In genomic region chr9:4732890-4733289, GRCh38 we compare ENCODE assay signal across 21 cellular contexts. TPM values are rescaled to one million over a fixed set of nuclear protein-coding genes. Genes with fewer than 3 reads are reported as not detected.
DNase-seq lines count a peak whose midpoint lies in the region; ATAC-seq, FAIRE-seq and TF ChIP-seq lines count a peak whose summit lies in the region.
"Had no signal": no experiment of that assay in that cellular context is flagged by ENCODE, and none has a peak within 500 bp of the region (broad histone marks: within the 10 kb centered on the region; RNA-seq: fewer than 3 reads in every experiment).

No MANE protein-coding gene starts in this region.

- no peaks in the 10 kb centered on the region for H3F3A ChIP-seq in Loucy (ENCODE audit: low read depth)

- TF ChIP-seq POLR2A in HepG2 (IDR thresholded peaks at IDR 0.05; ENCODE audit: insufficient read depth in 1 of 2, low read depth in 2 of 2, low read length in 2 of 2) (no peak), right lobe of liver (IDR thresholded peaks at IDR 0.05) (no peak), K562 (conservative IDR thresholded peaks at IDR 0.05) (no peak)

- ATAC-seq in HepG2 (no peak), right lobe of liver (no peak), K562 (no peak), GM18873 (IDR thresholded peaks at IDR 0.05; ENCODE audit: low FRiP score, unreplicated experiment) (no peak)
- ATAC-seq: CD8-positive, alpha-beta T cell had no signal

- BruUV-seq in HepG2 (replicated peaks; lab: Mats Ljungman, UMichigan) (no TSS peak), K562 (replicated peaks; lab: Mats Ljungman, UMichigan) (no TSS peak)

- TF ChIP-seq EP300 in HepG2 (IDR thresholded peaks at IDR 0.05; ENCODE audit: low read depth in 2 of 2, low read length in 2 of 2) (no peak), HepG2 (CRISPR knock-in tag; IDR thresholded peaks at IDR 0.05; ENCODE audit: borderline replicate concordance) (no peak), K562 (IDR thresholded peaks at IDR 0.05; ENCODE audit: low read length) (no peak)

- peaks cover 6 to 9% of the 10 kb centered on the region in 2 experiments for H3K36me3 ChIP-seq in HepG2 (replicated peaks in 1 of 2; ENCODE audit: control insufficient read depth in 1 of 2, insufficient read depth in 2 of 2, low read length in 2 of 2)
- no peaks in the 10 kb centered on the region for H3K36me3 ChIP-seq in right lobe of liver
- H3K36me3 ChIP-seq in Loucy (ENCODE audit: insufficient read depth, low read length) = no peaks in the 10 kb centered on the region
- H3K36me3 ChIP-seq in K562 (ENCODE audit: control insufficient read depth, insufficient read depth, low read length) = peaks cover 14% of the 10 kb centered on the region; the same call in 1 of the 3 replicates
- H3K36me3 ChIP-seq: BE2C had no signal

- H3K27me3 ChIP-seq in HepG2 (ENCODE audit: control insufficient read depth in 1 of 2, insufficient read depth in 2 of 2, low read length in 2 of 2) (no peaks in the 10 kb centered on the region), right lobe of liver (no peaks in the 10 kb centered on the region), Loucy (ENCODE audit: insufficient read depth, low read length, poor library complexity, severe bottlenecking) (no peaks in the 10 kb centered on the region), K562 (ENCODE audit: control insufficient read depth in 2 of 2, insufficient read depth in 2 of 2, low read length in 2 of 2) (no peaks in the 10 kb centered on the region)
- H3K27me3 ChIP-seq: BE2C, BLaER1 had no signal

- H3K4me3 ChIP-seq in HepG2 (replicated peaks in 1 of 3; ENCODE audit: insufficient read depth in 1 of 3, low read depth in 2 of 3, low read length in 3 of 3) = no peak overlapping the region
- no peak overlapping the region for H3K4me3 ChIP-seq in right lobe of liver
- H3K4me3 ChIP-seq in Loucy (ENCODE audit: low read length, poor library complexity, severe bottlenecking) = no peak overlapping the region
- H3K4me3 ChIP-seq in K562 = no peak overlapping the region
- H3K4me3 ChIP-seq: BLaER1 had no signal

- peaks cover 51% of the 10 kb centered on the region for H3K4me1 ChIP-seq in HepG2 (ENCODE audit: insufficient read depth, low read length)
- peaks cover 0 to 15% (median 0%) of the 10 kb centered on the region in 4 donors for H3K4me1 ChIP-seq in right lobe of liver
- peaks cover 23% of the 10 kb centered on the region for H3K4me1 ChIP-seq in Loucy (ENCODE audit: insufficient read depth, low read length, poor library complexity, severe bottlenecking)
- H3K4me1 ChIP-seq in K562 (replicated peaks in 1 of 2; ENCODE audit: control insufficient read depth in 2 of 2, insufficient read depth in 2 of 2, low read length in 2 of 2) = peaks cover 3 to 4% of the 10 kb centered on the region in 2 experiments; a peak in 2 of 5 replicates
- H3K4me1 ChIP-seq: BE2C, Caco-2 had no signal

- no peaks in the 10 kb centered on the region for H3K9me1 ChIP-seq in K562 (ENCODE audit: control insufficient read depth, insufficient read depth, low read length)

- POLR2A ChIA-PET in HepG2 (lab: Yijun Ruan, JAX) = no interaction called here
- POLR2A ChIA-PET in K562 (lab: Yijun Ruan, JAX) = interaction anchor here (1.2 kb wide), 1 partner anchor 23 kb away, joined by 5 read pairs; no protein-coding TSS in a partner anchor

- FAIRE-seq in HepG2 (lab: Jason Lieb, UNC) (no peak), K562 (lab: Jason Lieb, UNC) (no peak)
- FAIRE-seq: A204.1, D721Med, G401.6 had no signal

- intact Hi-C loops in HepG2 (cut with micrococcal nuclease; ENCODE audit: unreplicated experiment) (no loop called here), right lobe of liver (cut with DNase I) (no loop called here), K562 (cut with micrococcal nuclease) (no loop called here)

- in situ Hi-C loops in HepG2 (cut with HindIII; ENCODE audit: extremely low pct_ligation_motif_present, low pct_unique_long_range_greater_than_20kb) = loop anchor here (5.0 kb wide), 1 partner anchor 66 kb away; the partner anchor contains the start of gene SPATA6L
- in situ Hi-C loops in K562 (cut with MboI) = loop anchor here (25.0 kb wide), 1 partner anchor 704 kb away; the partner anchor contains the start of gene PLGRKT

- DNase-seq in HepG2 (ENCODE audit: low spot score) (no peak), right lobe of liver (no peak), K562 (ENCODE audit: extremely low read depth in 1 of 4, low spot score in 3 of 4) (no peak), NCI-H446 (lab: John Stamatoyannopoulos, UW) (no peak)
- DNase-seq in activated T-cell treated with anti-CD3 and anti-CD28 coated beads, Interleukin-2, amount 50 U/mL, for 48 hours = no peak
- DNase-seq: 8988T; ACHN; BE2C; C1 segment of cervical spinal cord; Caco-2; Calu3; CD4-positive, alpha-beta T cell; CD8-positive, alpha-beta T cell; DMS79 treated with DMSO at 0.1 percent for 48 hours; GF-D8 had no signal

- H3K79me2 ChIP-seq in HepG2 (ENCODE audit: insufficient read depth, low read length) (peaks cover 90% of the 10 kb centered on the region), Loucy (ENCODE audit: insufficient read depth, low read length) (peaks cover 68% of the 10 kb centered on the region), K562 (ENCODE audit: control insufficient read depth, insufficient read depth, low read length) (peaks cover 80% of the 10 kb centered on the region)

- H3K9me3 ChIP-seq in HepG2 (ENCODE audit: low read length) (no peaks in the 10 kb centered on the region), right lobe of liver (no peaks in the 10 kb centered on the region), Loucy (ENCODE audit: insufficient read depth, low read depth, low read length) (no peaks in the 10 kb centered on the region), K562 (replicated peaks; ENCODE audit: control insufficient read depth, insufficient read depth, low read depth, low read length) (no peaks in the 10 kb centered on the region)
- H3K9me3 ChIP-seq: BE2C, Caco-2 had no signal

- no peak overlapping the region for H2AFZ ChIP-seq in HepG2 (ENCODE audit: low read length)
- H2AFZ ChIP-seq in Loucy (ENCODE audit: low read length) = no peak overlapping the region
- no peak overlapping the region for H2AFZ ChIP-seq in K562 (ENCODE audit: low read depth, low read length)

- H4K20me1 ChIP-seq in HepG2 (ENCODE audit: insufficient read depth, low read length) (peaks cover 63% of the 10 kb centered on the region), Loucy (ENCODE audit: insufficient read depth, low read length, poor library complexity, severe bottlenecking) (peaks cover 14% of the 10 kb centered on the region), K562 (replicated peaks; ENCODE audit: control insufficient read depth, insufficient read depth, low read length) (no peaks in the 10 kb centered on the region; the same call in 1 of the 2 replicates)

- 96% methylated on average over 1 of the region's 1 CpG for WGBS in HepG2 (ENCODE audit: low lambda C conversion rate)
- no CpG with 5 or more reads among the region's 1 CpG for WGBS in right lobe of liver (ENCODE audit: insufficient coverage, low coverage, low lambda C conversion rate, missing lambda C conversion rate)
- 100% methylated on average over 1 of the region's 1 CpG for WGBS in K562 (ENCODE audit: insufficient coverage, low coverage, missing lambda C conversion rate)

- H3K4me2 ChIP-seq in HepG2 (ENCODE audit: low read depth, low read length) (no peak overlapping the region), Loucy (ENCODE audit: low read depth, low read length, poor library complexity, severe bottlenecking) (peak overlapping the region; percentile 4), K562 (ENCODE audit: insufficient read depth, low read length) (no peak overlapping the region)
- H3K4me2 ChIP-seq: BLaER1 had no signal

- TF ChIP-seq CTCF in HepG2 (CRISPR knock-in tag; IDR thresholded peaks at IDR 0.05) = no peak
- TF ChIP-seq CTCF in right lobe of liver (IDR thresholded peaks at IDR 0.05) = no peak
- no peak for TF ChIP-seq CTCF in Loucy (conservative IDR thresholded peaks at IDR 0.05; ENCODE audit: low read length)
- TF ChIP-seq CTCF in K562 (IDR thresholded peaks at IDR 0.05 in 2 of 3, conservative IDR thresholded peaks at IDR 0.05 in 1 of 3; ENCODE audit: insufficient read depth in 2 of 3, low read depth in 1 of 3, low read length in 3 of 3) = no peak

- no peak for TF ChIP-seq RAD21 in HepG2 (CRISPR knock-in tag; IDR thresholded peaks at IDR 0.05)
- no peak for TF ChIP-seq RAD21 in K562 (CRISPR knock-in tag; conservative IDR thresholded peaks at IDR 0.05 in 1 of 2, IDR thresholded peaks at IDR 0.05 in 1 of 2)

- H3K27ac ChIP-seq in HepG2 (ENCODE audit: extremely low read length, insufficient read depth, low read length) (no peak overlapping the region), right lobe of liver (no peak overlapping the region), K562 (ENCODE audit: extremely low read depth, low read depth, low read length) (no peak overlapping the region)
- H3K27ac ChIP-seq: BLaER1 had no signal

- H3K9ac ChIP-seq in HepG2 (ENCODE audit: insufficient read depth, low read depth, low read length) (no peak overlapping the region), Loucy (ENCODE audit: low read depth, low read length, poor library complexity, severe bottlenecking) (no peak overlapping the region), K562 (ENCODE audit: insufficient read depth in 1 of 2, low read depth in 2 of 2, low read length in 2 of 2) (no peak overlapping the region)
- H3K9ac ChIP-seq: BLaER1 had no signal

- CTCF ChIA-PET in HepG2 (lab: Yijun Ruan, JAX; ENCODE audit: low intra/inter-chr PET ratio, low total read pairs) (no interaction called here), K562 (lab: Yijun Ruan, JAX; ENCODE audit: low intra/inter-chr PET ratio) (no interaction called here)

- H3K9me2 ChIP-seq in Loucy (replicated peaks; ENCODE audit: low read depth, low read length) = no peaks in the 10 kb centered on the region

RNA-seq across cellular contexts. Expression of gene AK3, which starts 8.1 kb away (rescaled TPM):
- total RNA-seq in HepG2 (2016; rRNA removed; fragmentation: Illumina TruSeq; extraction: Trizol) (109 and 153 TPM in 2 replicates), right lobe of liver (100 to 1,000 TPM in 3 of 6 experiments, 10 to 100 TPM in 3; 72.4 to 131 (median 99.5) TPM), K562 (2014; rRNA removed) (78.6 and 148 TPM in 2 replicates), K562 (2014; rRNA removed; fragmentation: Illumina TruSeq; extraction: Trizol) (44.7 and 55.0 TPM in 2 replicates), K562 (2015; rRNA removed; fragmentation: Illumina TruSeq; extraction: Trizol) (34.2 and 40.5 TPM in 2 replicates), K562 (2021) (35.6 and 36.9 TPM in 2 replicates)
- 16.7 and 23.9 TPM in 2 replicates for total RNA-seq in HepG2 (2016; cell fraction: cytosol; rRNA removed; fragmentation: Illumina TruSeq; extraction: Trizol; ENCODE audit: low read depth)
- total RNA-seq in HepG2 (2016; cell fraction: insoluble cytoplasmic fraction; rRNA removed; fragmentation: Illumina TruSeq; extraction: Trizol) = 110 and 144 TPM in 2 replicates
- total RNA-seq in HepG2 (2016; cell fraction: membrane; rRNA removed; fragmentation: Illumina TruSeq; extraction: Trizol) = 101 and 104 TPM in 2 replicates
- total RNA-seq in HepG2 (2016; cell fraction: nucleus; rRNA removed; fragmentation: Illumina TruSeq; extraction: Trizol) = 61.8 and 62.9 TPM in 2 replicates
- polyA plus RNA-seq in HepG2 (2011; rRNA removed) (65.1 and 76.8 TPM in 2 replicates), K562 (2011; rRNA removed) (33.6 and 47.4 TPM in 2 replicates), K562 (2014; fragmentation: Illumina TruSeq; extraction: Trizol) (43.2 and 49.7 TPM in 2 replicates), K562 (2014; fragmentation: Nextera tagmentation; extraction: Ambion mirVana) (10 to 100 TPM; 12.2 to 16.0 TPM), K562 (2014; rRNA removed) (39.7 and 41.8 TPM in 2 replicates)
- 36.3 and 48.4 TPM in 2 replicates for polyA plus RNA-seq in HepG2 (2011; cell fraction: cytosol; rRNA removed)
- polyA plus RNA-seq in HepG2 (2011; cell fraction: nucleus; rRNA removed) = 25.4 and 34.0 TPM in 2 replicates
- polyA plus RNA-seq in HepG2 (2012) = 69.0 and 81.6 TPM in 2 replicates
- polyA plus RNA-seq in HepG2 (2016; cell fraction: cytosol; fragmentation: Illumina TruSeq; extraction: Trizol; ENCODE audit: low read depth) = 22.4 and 31.8 TPM in 2 replicates
- polyA plus RNA-seq in HepG2 (2016; cell fraction: insoluble cytoplasmic fraction; fragmentation: Illumina TruSeq; extraction: Trizol; ENCODE audit: low read depth) = 189 TPM in 2 replicates
- polyA plus RNA-seq in HepG2 (2016; cell fraction: membrane; fragmentation: Illumina TruSeq; extraction: Trizol; ENCODE audit: low read depth) = 89.4 and 100 TPM in 2 replicates
- 119 and 121 TPM in 2 replicates for polyA plus RNA-seq in HepG2 (2016; cell fraction: nucleus; fragmentation: Illumina TruSeq; extraction: Trizol; ENCODE audit: insufficient read depth, low read depth)
- 14.9 and 54.2 TPM in 2 replicates for polyA minus RNA-seq in HepG2 (2011; rRNA and poly(A)+ RNA removed; ENCODE audit: low replicate concordance)
- 85.6 and 86.5 TPM in 2 replicates for polyA minus RNA-seq in HepG2 (2011; cell fraction: cytosol; rRNA and poly(A)+ RNA removed)
- polyA minus RNA-seq in HepG2 (2011; cell fraction: nucleus; rRNA and poly(A)+ RNA removed) = 61.7 and 75.2 TPM in 2 replicates
- 12.2 and 41.1 TPM in 2 replicates for total RNA-seq in K562 (2011; cell fraction: chromatin; rRNA removed; ENCODE audit: low replicate concordance)
- 15.2 and 20.9 TPM in 2 replicates for total RNA-seq in K562 (2011; cell fraction: nucleolus; rRNA removed)
- 14.7 and 28.6 TPM in 2 replicates for total RNA-seq in K562 (2011; cell fraction: nucleoplasm; rRNA removed)
- 12.4 and 15.0 TPM in 2 replicates for polyA plus RNA-seq in K562 (2011; cell fraction: cytosol; rRNA removed)
- polyA plus RNA-seq in K562 (2011; cell fraction: nucleus; rRNA removed) = 24.0 and 31.9 TPM in 2 replicates
- polyA plus RNA-seq in K562 (2012) = 29.8 and 35.5 TPM in 2 replicates
- 20.3 and 22.8 TPM in 2 replicates for polyA minus RNA-seq in K562 (2011; rRNA and poly(A)+ RNA removed)
- polyA minus RNA-seq in K562 (2011; cell fraction: cytosol; rRNA and poly(A)+ RNA removed) = 18.7 and 28.2 TPM in 2 replicates
- 30.8 and 33.7 TPM in 2 replicates for polyA minus RNA-seq in K562 (2011; cell fraction: nucleus; rRNA and poly(A)+ RNA removed)

RNA-seq across cellular contexts. Expression of gene CDC37L1, which starts 53.5 kb away (rescaled TPM):
- total RNA-seq in HepG2 (2016; rRNA removed; fragmentation: Illumina TruSeq; extraction: Trizol) (17.0 and 21.6 TPM in 2 replicates), right lobe of liver (10 to 100 TPM; 20.9 to 42.4 (median 30.8) TPM), K562 (2014; rRNA removed) (6.0 and 8.1 TPM in 2 replicates), K562 (2014; rRNA removed; fragmentation: Illumina TruSeq; extraction: Trizol) (7.8 and 8.5 TPM in 2 replicates), K562 (2015; rRNA removed; fragmentation: Illumina TruSeq; extraction: Trizol) (7.2 and 7.8 TPM in 2 replicates), K562 (2021) (5.5 and 7.9 TPM in 2 replicates)
- 2.6 and 3.0 TPM in 2 replicates for total RNA-seq in HepG2 (2016; cell fraction: cytosol; rRNA removed; fragmentation: Illumina TruSeq; extraction: Trizol; ENCODE audit: low read depth)
- total RNA-seq in HepG2 (2016; cell fraction: insoluble cytoplasmic fraction; rRNA removed; fragmentation: Illumina TruSeq; extraction: Trizol) = 16.5 and 19.6 TPM in 2 replicates
- total RNA-seq in HepG2 (2016; cell fraction: membrane; rRNA removed; fragmentation: Illumina TruSeq; extraction: Trizol) = 8.6 and 9.4 TPM in 2 replicates
- total RNA-seq in HepG2 (2016; cell fraction: nucleus; rRNA removed; fragmentation: Illumina TruSeq; extraction: Trizol) = 12.6 and 14.0 TPM in 2 replicates
- polyA plus RNA-seq in HepG2 (2011; rRNA removed) (5.0 and 5.5 TPM in 2 replicates), K562 (2011; rRNA removed) (3.6 and 5.4 TPM in 2 replicates), K562 (2014; fragmentation: Illumina TruSeq; extraction: Trizol) (5.3 and 5.4 TPM in 2 replicates), K562 (2014; fragmentation: Nextera tagmentation; extraction: Ambion mirVana) (1 to 10 TPM; 1.5 TPM), K562 (2014; rRNA removed) (7.5 and 9.6 TPM in 2 replicates)
- 4.0 and 4.1 TPM in 2 replicates for polyA plus RNA-seq in HepG2 (2011; cell fraction: cytosol; rRNA removed)
- 3.6 and 5.0 TPM in 2 replicates for polyA plus RNA-seq in HepG2 (2011; cell fraction: nucleus; rRNA removed)
- 8.7 and 9.4 TPM in 2 replicates for polyA plus RNA-seq in HepG2 (2012)
- polyA plus RNA-seq in HepG2 (2016; cell fraction: cytosol; fragmentation: Illumina TruSeq; extraction: Trizol; ENCODE audit: low read depth) = 1.9 and 2.3 TPM in 2 replicates
- polyA plus RNA-seq in HepG2 (2016; cell fraction: insoluble cytoplasmic fraction; fragmentation: Illumina TruSeq; extraction: Trizol; ENCODE audit: low read depth) = 16.3 and 19.6 TPM in 2 replicates
- polyA plus RNA-seq in HepG2 (2016; cell fraction: membrane; fragmentation: Illumina TruSeq; extraction: Trizol; ENCODE audit: low read depth) = 4.0 and 4.9 TPM in 2 replicates
- 10.8 and 11.4 TPM in 2 replicates for polyA plus RNA-seq in HepG2 (2016; cell fraction: nucleus; fragmentation: Illumina TruSeq; extraction: Trizol; ENCODE audit: insufficient read depth, low read depth)
- polyA minus RNA-seq in HepG2 (2011; rRNA and poly(A)+ RNA removed; ENCODE audit: low replicate concordance) = 2.0 and 2.9 TPM in 2 replicates
- polyA minus RNA-seq in HepG2 (2011; cell fraction: cytosol; rRNA and poly(A)+ RNA removed) = 4.0 and 4.6 TPM in 2 replicates
- 10.6 and 19.1 TPM in 2 replicates for polyA minus RNA-seq in HepG2 (2011; cell fraction: nucleus; rRNA and poly(A)+ RNA removed)
- 11.4 and 21.5 TPM in 2 replicates for total RNA-seq in K562 (2011; cell fraction: chromatin; rRNA removed; ENCODE audit: low replicate concordance)
- total RNA-seq in K562 (2011; cell fraction: nucleolus; rRNA removed) = 4.7 and 9.3 TPM in 2 replicates
- total RNA-seq in K562 (2011; cell fraction: nucleoplasm; rRNA removed) = 7.1 and 9.8 TPM in 2 replicates
- 1.4 and 2.2 TPM in 2 replicates for polyA plus RNA-seq in K562 (2011; cell fraction: cytosol; rRNA removed)
- 2.8 and 2.9 TPM in 2 replicates for polyA plus RNA-seq in K562 (2011; cell fraction: nucleus; rRNA removed)
- 3.6 and 4.0 TPM in 2 replicates for polyA plus RNA-seq in K562 (2012)
- polyA minus RNA-seq in K562 (2011; rRNA and poly(A)+ RNA removed) = 9.3 and 10.3 TPM in 2 replicates
- 3.6 and 5.2 TPM in 2 replicates for polyA minus RNA-seq in K562 (2011; cell fraction: cytosol; rRNA and poly(A)+ RNA removed)
- 6.3 and 9.4 TPM in 2 replicates for polyA minus RNA-seq in K562 (2011; cell fraction: nucleus; rRNA and poly(A)+ RNA removed)

RNA-seq across cellular contexts. Expression of gene RCL1, which starts 59.9 kb away (rescaled TPM):
- 31.6 and 33.9 TPM in 2 replicates for total RNA-seq in HepG2 (2016; rRNA removed; fragmentation: Illumina TruSeq; extraction: Trizol)
- total RNA-seq in HepG2 (2016; cell fraction: cytosol; rRNA removed; fragmentation: Illumina TruSeq; extraction: Trizol; ENCODE audit: low read depth) = 47.2 and 49.8 TPM in 2 replicates
- total RNA-seq in HepG2 (2016; cell fraction: insoluble cytoplasmic fraction; rRNA removed; fragmentation: Illumina TruSeq; extraction: Trizol) = 32.4 and 35.1 TPM in 2 replicates
- total RNA-seq in HepG2 (2016; cell fraction: membrane; rRNA removed; fragmentation: Illumina TruSeq; extraction: Trizol) = 31.7 and 32.8 TPM in 2 replicates
- 28.3 and 32.7 TPM in 2 replicates for total RNA-seq in HepG2 (2016; cell fraction: nucleus; rRNA removed; fragmentation: Illumina TruSeq; extraction: Trizol)
- 22.3 and 25.9 TPM in 2 replicates for polyA plus RNA-seq in HepG2 (2011; rRNA removed)
- 16.4 and 27.5 TPM in 2 replicates for polyA plus RNA-seq in HepG2 (2011; cell fraction: cytosol; rRNA removed)
- 21.0 and 22.1 TPM in 2 replicates for polyA plus RNA-seq in HepG2 (2011; cell fraction: nucleus; rRNA removed)
- 18.3 and 18.7 TPM in 2 replicates for polyA plus RNA-seq in HepG2 (2012)
- 3.6 and 6.7 TPM in 2 replicates for polyA plus RNA-seq in HepG2 (2016; cell fraction: cytosol; fragmentation: Illumina TruSeq; extraction: Trizol; ENCODE audit: low read depth)
- 32.9 and 39.4 TPM in 2 replicates for polyA plus RNA-seq in HepG2 (2016; cell fraction: insoluble cytoplasmic fraction; fragmentation: Illumina TruSeq; extraction: Trizol; ENCODE audit: low read depth)
- polyA plus RNA-seq in HepG2 (2016; cell fraction: membrane; fragmentation: Illumina TruSeq; extraction: Trizol; ENCODE audit: low read depth) = 8.3 and 8.4 TPM in 2 replicates
- 33.7 and 36.4 TPM in 2 replicates for polyA plus RNA-seq in HepG2 (2016; cell fraction: nucleus; fragmentation: Illumina TruSeq; extraction: Trizol; ENCODE audit: insufficient read depth, low read depth)
- polyA minus RNA-seq in HepG2 (2011; rRNA and poly(A)+ RNA removed; ENCODE audit: low replicate concordance) = 32.3 and 35.4 TPM in 2 replicates
- polyA minus RNA-seq in HepG2 (2011; cell fraction: cytosol; rRNA and poly(A)+ RNA removed) = 11.1 and 16.9 TPM in 2 replicates
- 66.7 and 69.2 TPM in 2 replicates for polyA minus RNA-seq in HepG2 (2011; cell fraction: nucleus; rRNA and poly(A)+ RNA removed)
- total RNA-seq in right lobe of liver = 100 to 1,000 TPM in 1 of 6 experiments, 10 to 100 TPM in 5; 20.2 to 108 (median 63.4) TPM
- total RNA-seq in K562 (2011; cell fraction: chromatin; rRNA removed; ENCODE audit: low replicate concordance) = 60.6 and 89.3 TPM in 2 replicates
- 32.9 and 33.2 TPM in 2 replicates for total RNA-seq in K562 (2011; cell fraction: nucleolus; rRNA removed)
- 50.7 and 56.7 TPM in 2 replicates for total RNA-seq in K562 (2011; cell fraction: nucleoplasm; rRNA removed)
- total RNA-seq in K562 (2014; rRNA removed) = 47.4 and 53.9 TPM in 2 replicates
- 35.7 and 37.7 TPM in 2 replicates for total RNA-seq in K562 (2014; rRNA removed; fragmentation: Illumina TruSeq; extraction: Trizol)
- total RNA-seq in K562 (2015; rRNA removed; fragmentation: Illumina TruSeq; extraction: Trizol) = 38.2 and 38.6 TPM in 2 replicates
- 46.4 and 47.5 TPM in 2 replicates for total RNA-seq in K562 (2021)
- polyA plus RNA-seq in K562 (2011; rRNA removed) = 24.0 and 40.9 TPM in 2 replicates
- 32.2 and 52.1 TPM in 2 replicates for polyA plus RNA-seq in K562 (2011; cell fraction: cytosol; rRNA removed)
- 45.1 and 54.2 TPM in 2 replicates for polyA plus RNA-seq in K562 (2011; cell fraction: nucleus; rRNA removed)
- polyA plus RNA-seq in K562 (2012) = 32.1 and 45.8 TPM in 2 replicates
- polyA plus RNA-seq in K562 (2014; fragmentation: Illumina TruSeq; extraction: Trizol) = 61.6 and 67.7 TPM in 2 replicates
- polyA plus RNA-seq in K562 (2014; fragmentation: Nextera tagmentation; extraction: Ambion mirVana) = 10 to 100 TPM; 36.9 to 46.1 TPM
- 34.3 and 37.4 TPM in 2 replicates for polyA plus RNA-seq in K562 (2014; rRNA removed)
- polyA minus RNA-seq in K562 (2011; rRNA and poly(A)+ RNA removed) = 37.0 and 57.9 TPM in 2 replicates
- 28.0 and 32.1 TPM in 2 replicates for polyA minus RNA-seq in K562 (2011; cell fraction: cytosol; rRNA and poly(A)+ RNA removed)
- polyA minus RNA-seq in K562 (2011; cell fraction: nucleus; rRNA and poly(A)+ RNA removed) = 52.6 and 116 TPM in 2 replicates

Comparison
In these comparisons a context has a peak if more than half of its experiments do, and no peak if none do; other contexts are left out.
1. Of the 241 proteins assayed by ChIP-seq in both HepG2 and K562: peak only in HepG2: none; only in K562: none; in both: ZNF121; in neither: 240.